22 cellular contexts compared by ENCODE assay signal in the genomic region with DNA sequence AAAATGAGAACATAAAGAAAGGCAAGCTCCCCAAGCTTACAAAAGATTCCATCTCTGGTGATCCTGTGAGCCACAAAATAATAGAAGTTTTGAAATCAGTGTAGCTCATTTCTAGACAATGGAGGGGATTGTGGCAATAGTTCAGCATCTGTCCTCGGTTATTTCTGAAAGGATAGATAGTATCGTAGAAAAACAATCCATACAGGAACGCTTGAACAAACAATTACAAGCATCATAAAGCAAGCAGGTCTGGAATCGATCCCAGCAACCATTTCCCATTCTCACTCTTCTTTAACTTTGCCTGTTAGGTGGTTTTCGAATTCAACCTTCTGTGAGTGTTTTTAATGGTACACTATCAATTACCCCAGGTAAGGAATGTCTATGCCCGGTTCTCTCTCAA.
"Had no signal": no experiment of that assay in that cellular context is flagged by ENCODE, and none has a peak within 500 bp of the region (broad histone marks: within the 10 kb centered on the region; RNA-seq: fewer than 3 reads in every experiment).

No MANE protein-coding gene starts in this region.

- H3K4me3 Mint-ChIP-seq: activated CD8-positive, alpha-beta T cell treated with anti-CD3 and anti-CD28 coated beads for 36 hours; activated naive CD4-positive, alpha-beta T cell treated with anti-CD3 and anti-CD28 coated beads, Interleukin-2, amount 10 ng/mL, durations not matched to agents 7 days and 5 days; activated naive CD8-positive, alpha-beta T cell treated with anti-CD3 and anti-CD28 coated beads for 36 hours; activated T-cell treated with anti-CD3 and anti-CD28 coated beads, Interleukin-2, amount 50 U/mL, for 72 hours; T-cell had no signal

- H3K27ac ChIP-seq: RWPE1 had no signal

- ATAC-seq: activated CD4-positive, CD25-positive, alpha-beta regulatory T cell treated with anti-CD3 and anti-CD28 coated beads, Interleukin-2, amount 50 U/mL, for 24 hours; activated CD8-positive, alpha-beta T cell treated with anti-CD3 and anti-CD28 coated beads for 36 hours; activated T-cell treated with anti-CD3 and anti-CD28 coated beads, Interleukin-2, amount 50 U/mL, for 72 hours; Panc1; T-cell had no signal

- H3K27ac Mint-ChIP-seq: activated CD8-positive, alpha-beta T cell treated with anti-CD3 and anti-CD28 coated beads for 36 hours; activated naive CD4-positive, alpha-beta T cell treated with anti-CD3 and anti-CD28 coated beads, Interleukin-2, amount 10 ng/mL, durations not matched to agents 7 days and 5 days; activated naive CD8-positive, alpha-beta T cell treated with anti-CD3 and anti-CD28 coated beads for 36 hours; activated T-cell treated with anti-CD3 and anti-CD28 coated beads, Interleukin-2, amount 50 U/mL, for 72 hours; activated T-helper 2 cell treated with anti-CD3 and anti-CD28 coated beads, Interferon-gamma antibody, Interleukin-2, Interleukin-4, amounts not matched to agents 10 μg/mL and 5 μg/mL and 100 μg/mL, durations not matched to agents 14 hours and 24 hours and 36 hours; T-cell had no signal

- DNase-seq: activated CD4-positive, alpha-beta T cell treated with anti-CD3 and anti-CD28 coated beads for 4 hours; activated CD8-positive, alpha-beta memory T cell treated with anti-CD3 and anti-CD28 coated beads, Interleukin-2, amount 50 U/mL, for 4 hours; activated CD8-positive, alpha-beta T cell treated with anti-CD3 and anti-CD28 coated beads for 36 hours; activated gamma-delta T cell treated with Interleukin-2 at 50 U/mL for 16 hours; activated naive CD4-positive, alpha-beta T cell treated with anti-CD3 and anti-CD28 coated beads, Interleukin-2, amount 10 ng/mL, durations not matched to agents 7 days and 5 days; activated naive CD8-positive, alpha-beta T cell treated with anti-CD3 and anti-CD28 coated beads for 36 hours; activated T-cell treated with anti-CD3 and anti-CD28 coated beads, Interleukin-2, amount 50 U/mL, for 72 hours; MM.1S; NCI-H1417; NCI-H1694; NCI-H2029; NCI-H2107; NCI-H2227 treated with DMSO at 0.1 percent for 48 hours; NCI-H446 treated with DMSO at 0.1 percent for 48 hours; NCI-H524 treated with DMSO at 0.1 percent for 48 hours; NCI-H748 treated with DMSO at 0.1 percent for 48 hours; SHP77; T-cell had no signal

- H3K27me3 Mint-ChIP-seq: activated naive CD4-positive, alpha-beta T cell treated with anti-CD3 and anti-CD28 coated beads, Interleukin-2, amount 10 ng/mL, durations not matched to agents 7 days and 5 days; activated naive CD8-positive, alpha-beta T cell treated with anti-CD3 and anti-CD28 coated beads for 36 hours; T-cell had no signal

- H3K36me3 Mint-ChIP-seq: activated naive CD4-positive, alpha-beta T cell treated with anti-CD3 and anti-CD28 coated beads, Interleukin-2, amount 10 ng/mL, durations not matched to agents 7 days and 5 days; activated naive CD8-positive, alpha-beta T cell treated with anti-CD3 and anti-CD28 coated beads for 36 hours; T-cell had no signal

- H3K4me1 Mint-ChIP-seq: activated naive CD4-positive, alpha-beta T cell treated with anti-CD3 and anti-CD28 coated beads, Interleukin-2, amount 10 ng/mL, durations not matched to agents 7 days and 5 days; activated naive CD8-positive, alpha-beta T cell treated with anti-CD3 and anti-CD28 coated beads for 36 hours; T-cell had no signal
